9 cellular contexts compared by ENCODE assay signal in the genomic region with DNA sequence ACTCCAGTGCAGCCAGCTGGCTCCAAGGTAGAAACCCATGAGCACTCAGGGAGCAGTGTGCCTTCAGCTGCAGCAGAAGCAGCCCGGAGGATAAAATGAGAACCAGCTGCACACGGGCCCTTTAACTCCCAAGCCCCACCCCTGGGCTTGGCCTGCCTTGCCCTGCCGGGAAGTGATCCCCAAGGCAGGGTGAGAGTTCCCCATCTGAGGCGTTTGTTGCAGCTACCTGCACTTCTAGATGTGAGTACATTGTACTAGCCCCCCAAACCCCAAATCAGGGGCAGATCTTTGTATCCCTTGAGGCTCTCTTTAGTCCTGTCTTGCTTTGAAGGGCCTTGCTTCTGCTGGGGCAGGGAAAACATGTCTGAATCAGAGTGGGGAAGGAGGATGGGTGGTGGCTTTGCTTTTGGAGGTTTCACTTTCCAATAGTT. TPM values are rescaled to one million over a fixed set of nuclear protein-coding genes. Genes with fewer than 3 reads are reported as not detected.
DNase-seq lines count a peak whose midpoint lies in the region; ATAC-seq, FAIRE-seq and TF ChIP-seq lines count a peak whose summit lies in the region.
"Had no signal": no experiment of that assay in that cellular context is flagged by ENCODE, and none has a peak within 500 bp of the region (broad histone marks: within the 10 kb centered on the region; RNA-seq: fewer than 3 reads in every experiment).

A gene (plus strand): TSS at position 192 of the 431 bp plus-strand sequence. CDS start 10,088 bp downstream, outside the sequence.

- H3K9me3 Mint-ChIP-seq in effector memory CD8-positive, alpha-beta T cell = no peaks in the 10 kb centered on the region

- no peaks in the 10 kb centered on the region for H3K36me3 ChIP-seq in testis (ENCODE audit: low read depth, missing control alignments)

- DNase-seq in NB4 (ENCODE audit: low read depth) (peak; percentile 58), midbrain (lab: John Stamatoyannopoulos, UW) (peak; percentile 39), testis (peak; percentile 85), urothelium cell line (ENCODE audit: low spot score) (no peak)
- DNase-seq in activated CD4-positive, alpha-beta T cell treated with anti-CD3 and anti-CD28 coated beads for 48 hours = peak; percentile 72
- peak in 1 of 3 experiments; percentile 12 for DNase-seq in effector memory CD8-positive, alpha-beta T cell

- H3K27me3 Mint-ChIP-seq in effector memory CD8-positive, alpha-beta T cell = no peaks in the 10 kb centered on the region

- peaks cover 50% of the 10 kb centered on the region for H3K36me3 Mint-ChIP-seq in effector memory CD8-positive, alpha-beta T cell (ENCODE audit: insufficient read depth)

- H3K27me3 ChIP-seq in testis = no peaks in the 10 kb centered on the region

- WGBS in testis, 2 donors = 0 to 26% methylated on average over 1 to 4 of the region's 4 CpGs

- no peak for ATAC-seq in effector memory CD8-positive, alpha-beta T cell (replicated peaks)
- ATAC-seq in HG02571 (IDR thresholded peaks at IDR 0.05; ENCODE audit: unreplicated experiment) = no peak

- TF ChIP-seq POLR2A in NB4 (IDR thresholded peaks at IDR 0.05; ENCODE audit: extremely low read depth, insufficient read length) (no peak), testis (IDR thresholded peaks at IDR 0.05) (no peak)

- peaks cover 57% of the 10 kb centered on the region for H3K4me1 ChIP-seq in testis

- H3K4me3 Mint-ChIP-seq in effector memory CD8-positive, alpha-beta T cell = peak within 1 kb of the TSS; percentile 96 to 98

- H3K4me1 Mint-ChIP-seq in effector memory CD8-positive, alpha-beta T cell (ENCODE audit: low read depth in 2 of 2) = peaks cover 61 to 70% of the 10 kb centered on the region in 2 donors

- no peak for FAIRE-seq in urothelium cell line (lab: Jason Lieb, UNC)
- FAIRE-seq: colon had no signal

- intact Hi-C loops in testis (cut with DNase I; ENCODE audit: low total_unique reads) = no loop called here

- H3K4me3 ChIP-seq in GM08714 (ENCODE audit: low read length) = peak within 1 kb of the TSS; percentile 71
- peak within 1 kb of the TSS; percentile 47 for H3K4me3 ChIP-seq in NB4 (ENCODE audit: low read depth, low read length)
- peak within 1 kb of the TSS; percentile 63 to 70 for H3K4me3 ChIP-seq in testis

- no peaks in the 10 kb centered on the region for H3K9me3 ChIP-seq in testis

- peak within 1 kb of the TSS; percentile 91 to 93 for H3K27ac ChIP-seq in testis

- no peak for TF ChIP-seq CTCF in NB4 (IDR thresholded peaks at IDR 0.05; ENCODE audit: low read depth, low read length)
- TF ChIP-seq CTCF in testis (IDR thresholded peaks at IDR 0.05) = no peak

- peak within 1 kb of the TSS; percentile 94 for H3K27ac Mint-ChIP-seq in effector memory CD8-positive, alpha-beta T cell

RNA-seq across cellular contexts. Expression of the gene that starts here (rescaled TPM):
- total RNA-seq in testis = 100 to 1,000 TPM; 147 to 224 TPM
- 119 TPM for polyA plus RNA-seq in testis (ENCODE audit: insufficient read depth, low read depth, low replicate concordance)
